In the genomic region with DNA sequence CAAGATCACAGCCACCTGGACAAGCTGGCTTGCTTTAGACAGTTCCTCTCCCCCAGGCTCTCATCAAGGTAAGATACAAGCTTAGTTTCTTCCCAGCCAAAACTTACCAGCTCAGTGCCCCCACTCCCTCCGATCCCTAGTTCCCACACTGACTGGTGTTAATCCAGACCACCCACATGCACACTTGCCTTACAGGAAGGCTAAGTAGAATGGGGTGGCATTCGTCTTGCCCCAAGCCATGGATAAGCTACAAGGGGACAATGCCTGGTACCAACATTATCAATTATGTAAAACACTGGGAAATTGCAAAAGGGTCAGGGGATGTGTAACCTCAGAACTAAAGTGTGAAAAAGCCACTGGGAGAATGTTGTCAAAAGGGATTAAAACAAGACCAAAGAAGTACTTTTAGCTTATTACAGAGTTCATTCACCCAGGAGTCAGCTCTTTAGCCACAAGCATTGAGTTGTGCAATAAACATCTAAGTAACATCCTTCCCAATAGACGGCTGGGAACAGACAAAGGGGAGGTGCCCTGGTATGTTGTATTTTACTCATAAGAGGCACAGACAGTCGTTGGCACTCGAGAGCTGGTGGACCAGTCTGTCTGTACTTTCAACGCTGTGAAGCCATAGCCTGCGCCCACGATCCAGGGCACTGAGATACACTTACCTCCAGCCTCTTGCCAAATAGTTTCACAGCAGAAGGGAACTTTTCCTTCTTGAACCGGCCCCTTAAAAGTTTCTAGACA, we compare ENCODE assay signal across 8 cellular contexts. TPM values are rescaled to one million over a fixed set of nuclear protein-coding genes. Genes with fewer than 3 reads are reported as not detected.
DNase-seq lines count a peak whose midpoint lies in the region; ATAC-seq and TF ChIP-seq lines count a peak whose summit lies in the region.

No MANE protein-coding gene starts in this region.

- H3K27ac ChIP-seq in Peyer's patch, result peak overlapping the region; percentile 74 to 91 (median 80)

- peaks cover 0 to 36% (median 0%) of the 10 kb centered on the region in 3 donors for H3K36me3 ChIP-seq in Peyer's patch
- peaks cover 6% of the 10 kb centered on the region for H3K36me3 ChIP-seq in endocrine pancreas (ENCODE audit: control insufficient read depth, insufficient read depth, low read length)

- peak in 1 of 2 donors; percentile 20 for TF ChIP-seq POLR2A in Peyer's patch (IDR thresholded peaks at IDR 0.05)

- no peaks in the 10 kb centered on the region for H3K9me3 ChIP-seq in Peyer's patch
- H3K9me3 ChIP-seq in endocrine pancreas (ENCODE audit: control insufficient read depth, low read length), result no peaks in the 10 kb centered on the region

- peaks cover 0 to 35% (median 2%) of the 10 kb centered on the region in 4 donors for H3K4me1 ChIP-seq in Peyer's patch
- no peaks in the 10 kb centered on the region for H3K4me1 ChIP-seq in endocrine pancreas (ENCODE audit: control insufficient read depth, insufficient read depth, low read length)

- DNase-seq in NCI-H146 (lab: John Stamatoyannopoulos, UW) (peak; percentile 24), NCI-H146 treated with DMSO at 0.1 percent for 48 hours (lab: John Stamatoyannopoulos, UW; ENCODE audit: unreplicated experiment) (no peak), Peyer's patch (peak in 2 of 3 donors; percentile 50 to 51), myocyte (ENCODE audit: low read depth) (peak; percentile 18), dedifferentiated amniotic fluid mesenchymal stem cell (ENCODE audit: extremely low spot score) (no peak), globus pallidus (ENCODE audit: low spot score) (no peak)

- no peak for ATAC-seq in HG03520 (IDR thresholded peaks at IDR 0.05; ENCODE audit: unreplicated experiment)

- no peak for TF ChIP-seq CTCF in Peyer's patch (IDR thresholded peaks at IDR 0.05)

- H3K27me3 ChIP-seq in Peyer's patch (no peaks in the 10 kb centered on the region), endocrine pancreas (ENCODE audit: control insufficient read depth, insufficient read depth, low read length) (no peaks in the 10 kb centered on the region)

- peak overlapping the region in 3 of 4 donors; percentile 78 to 91 (median 81) for H3K4me3 ChIP-seq in Peyer's patch
- peak overlapping the region; percentile 20 for H3K4me3 ChIP-seq in endocrine pancreas (ENCODE audit: control insufficient read depth, insufficient read depth, low read length)

- peak overlapping the region; percentile 56 for H3K9ac ChIP-seq in endocrine pancreas (ENCODE audit: control insufficient read depth, insufficient read depth, low read length)

RNA-seq across cellular contexts. Expression of a gene that starts 1.1 kb away (rescaled TPM):
- total RNA-seq in Peyer's patch (100 to 1,000 TPM in 1 of 4 donors, 10 to 100 TPM in 2, 1 to 10 TPM in 1; 5.0 to 101 (median 36.8) TPM), myocyte (48.0 and 87.5 TPM in 2 replicates)
- polyA plus RNA-seq in myocyte (2012), result 138 TPM

RNA-seq across cellular contexts. Expression of a gene that starts 5.9 kb away (rescaled TPM):
- total RNA-seq in Peyer's patch (100 to 1,000 TPM; 183 to 349 (median 294) TPM), myocyte (31.9 and 48.0 TPM in 2 replicates)
- polyA plus RNA-seq in myocyte (2012), result 56.0 TPM

Comparison
In these comparisons a context has a peak if more than half of its experiments do, and no peak if none do; other contexts are left out.
1. DNase-seq: peak in NCI-H146 (single experiment), Peyer's patch (2 of 3) and myocyte (single experiment); none in NCI-H146 treated with DMSO at 0.1 percent for 48 hours (single experiment), dedifferentiated amniotic fluid mesenchymal stem cell (single experiment) and globus pallidus (single experiment).